ENCODE assay signal across 12 cellular contexts in the genomic region with DNA sequence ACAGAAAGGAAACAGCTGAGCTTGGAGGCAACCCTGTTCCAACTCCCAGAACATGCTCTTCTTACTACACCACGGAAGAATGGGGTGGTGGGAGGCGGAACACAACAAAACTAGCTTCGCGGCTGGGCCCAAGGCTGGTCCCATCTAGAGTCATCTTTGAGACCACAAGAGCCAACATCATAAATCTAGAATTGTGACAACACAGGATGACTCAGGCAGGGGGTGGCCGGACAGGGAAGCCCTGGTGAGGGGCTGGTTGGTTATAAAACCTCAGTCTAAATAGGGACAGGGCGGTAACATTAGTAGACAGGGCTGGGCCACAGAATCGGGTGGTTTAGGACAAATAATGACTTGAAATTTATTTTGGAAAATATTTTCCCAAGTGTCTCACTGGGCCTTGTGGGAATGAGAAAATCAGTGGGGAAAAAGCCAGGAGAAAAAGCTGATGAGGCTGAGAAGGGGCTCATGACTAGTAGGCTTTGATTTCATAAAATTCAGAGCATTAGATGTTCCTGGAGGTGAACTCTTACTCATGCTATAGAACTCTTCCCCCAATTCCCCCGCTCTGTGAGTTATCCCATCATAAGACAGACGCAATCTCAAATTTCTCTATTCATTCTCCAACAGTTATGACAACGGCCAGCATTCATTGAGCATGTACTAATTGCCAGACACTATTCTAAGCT.
DNase-seq lines count a peak whose midpoint lies in the region; ATAC-seq and TF ChIP-seq lines count a peak whose summit lies in the region.
"Had no signal": no experiment of that assay in that cellular context is flagged by ENCODE, and none has a peak within 500 bp of the region (broad histone marks: within the 10 kb centered on the region; RNA-seq: fewer than 3 reads in every experiment).

No MANE protein-coding gene starts in this region.

- H3K9me3 ChIP-seq in osteoblast (ENCODE audit: low read depth, low read length), result no peaks in the 10 kb centered on the region

- H3K4me1 Mint-ChIP-seq in T-cell, result peaks cover 5 to 13% (median 12%) of the 10 kb centered on the region in 3 donors

- no peaks in the 10 kb centered on the region for H4K20me1 ChIP-seq in osteoblast (ENCODE audit: insufficient read depth, low read length)

- H3K4me3 Mint-ChIP-seq in T-cell, result no peak overlapping the region
- H3K4me3 Mint-ChIP-seq: central memory CD8-positive, alpha-beta T cell had no signal

- no peak for ATAC-seq in T-cell (replicated peaks in 1 of 4)
- no peak for ATAC-seq in HG02938 (IDR thresholded peaks at IDR 0.05; ENCODE audit: unreplicated experiment)

- H3K36me3 ChIP-seq in brain microvascular endothelial cell (replicated peaks), result no peaks in the 10 kb centered on the region
- H3K36me3 ChIP-seq in osteoblast (ENCODE audit: insufficient read depth, low read length), result no peaks in the 10 kb centered on the region

- H2AFZ ChIP-seq in osteoblast (ENCODE audit: low read length), result peak overlapping the region; percentile 17

- no peaks in the 10 kb centered on the region for H3K27me3 Mint-ChIP-seq in T-cell
- H3K27me3 Mint-ChIP-seq: central memory CD8-positive, alpha-beta T cell had no signal

- no peak overlapping the region for H3K27ac Mint-ChIP-seq in T-cell

- peaks cover 21% of the 10 kb centered on the region for H3K4me1 ChIP-seq in osteoblast (ENCODE audit: insufficient read depth, low read length)

- peak overlapping the region; percentile 31 for H3K4me2 ChIP-seq in osteoblast (ENCODE audit: insufficient read depth, low read length)

- H3K4me3 ChIP-seq in brain microvascular endothelial cell (ENCODE audit: low read depth, low read length), result no peak overlapping the region
- H3K4me3 ChIP-seq in osteoblast (ENCODE audit: insufficient read depth, low read length), result no peak overlapping the region
- H3K4me3 ChIP-seq: SK-N-MC had no signal

- CTCF ChIA-PET in T-cell (lab: Charles Lee), result no interaction called here

- POLR2A ChIA-PET in T-cell (lab: Charles Lee), result no interaction called here

- H3K79me2 ChIP-seq in osteoblast (ENCODE audit: insufficient read depth, low read length), result no peaks in the 10 kb centered on the region

- H3K27ac ChIP-seq in brain microvascular endothelial cell, result no peak overlapping the region
- H3K27ac ChIP-seq in osteoblast (ENCODE audit: low read depth, low read length), result peak overlapping the region; percentile 68
- H3K27ac ChIP-seq: SK-N-MC had no signal

- DNase-seq in AG20443 (ENCODE audit: low spot score) (peak; percentile 87), KBM-7 (peak; percentile 93), brain microvascular endothelial cell (peak; percentile 18), osteoblast (ENCODE audit: insufficient read length, low spot score, missing footprints) (peak; percentile 93), NCI-H226 (no peak), cerebellum (ENCODE audit: low spot score) (no peak), T-cell (no peak)
- DNase-seq: Calu3, NCI-H2029 had no signal

- in situ Hi-C loops in KBM-7 (cut with MboI; ENCODE audit: low pct_unique_long_range_greater_than_20kb, low sequenced_read_pairs) (loop anchor here (10.0 kb wide), 1 partner anchor 145 kb away; no protein-coding TSS in a partner anchor), brain microvascular endothelial cell (cut with HindIII; ENCODE audit: low pct_ligation_motif_present, low sequenced_read_pairs) (loop anchor here (25.0 kb wide), 1 partner anchor 138 kb away; no protein-coding TSS in a partner anchor)

- TF ChIP-seq CTCF in brain microvascular endothelial cell (IDR thresholded peaks at IDR 0.05; ENCODE audit: low read depth, low read length, missing control alignments) (no peak), osteoblast (IDR thresholded peaks at IDR 0.05; ENCODE audit: extremely low read depth, low read depth, low read length) (no peak)

- peaks cover 0 to 4% (median 0%) of the 10 kb centered on the region in 3 donors for H3K9me3 Mint-ChIP-seq in T-cell

- no peaks in the 10 kb centered on the region for H3K36me3 Mint-ChIP-seq in T-cell

- H3K27me3 ChIP-seq in brain microvascular endothelial cell (replicated peaks) (no peaks in the 10 kb centered on the region), osteoblast (ENCODE audit: insufficient read depth, low read length) (no peaks in the 10 kb centered on the region)

Comparison
In these comparisons a context has a peak if more than half of its experiments do, and no peak if none do; other contexts are left out.
1. DNase-seq: peak in AG20443 (single experiment), KBM-7 (single experiment), brain microvascular endothelial cell (single experiment) and osteoblast (single experiment); none in NCI-H226 (single experiment), cerebellum (single experiment) and T-cell (0 of 34).